ENCODE assay signal across 10 cellular contexts in genomic region chr22:30205281-30206115, GRCh38. TPM values are rescaled to one million over a fixed set of nuclear protein-coding genes. Genes with fewer than 3 reads are reported as not detected.
DNase-seq lines count a peak whose midpoint lies in the region; ATAC-seq and TF ChIP-seq lines count a peak whose summit lies in the region.
"Had no signal": no experiment of that assay in that cellular context is flagged by ENCODE, and none has a peak within 500 bp of the region (broad histone marks: within the 10 kb centered on the region; RNA-seq: fewer than 3 reads in every experiment).

No MANE protein-coding gene starts in this region.

- peak; percentile 19 for DNase-seq in activated T-cell treated with anti-CD3 and anti-CD28 coated beads, Interleukin-2, amount 50 U/mL, for 24 hours
- DNase-seq in activated T-cell treated with anti-CD3 and anti-CD28 coated beads for 4 hours (no peak), right cardiac atrium (peak; percentile 77 to 82 (median 77)), upper lobe of right lung (no peak), NCI-H1048 (lab: John Stamatoyannopoulos, UW) (no peak), NCI-H2081 treated with DMSO at 0.1 percent for 48 hours (lab: John Stamatoyannopoulos, UW) (no peak), GM19238 (ENCODE audit: insufficient read length, low spot score) (no peak)
- DNase-seq: activated naive CD8-positive, alpha-beta T cell treated with anti-CD3 and anti-CD28 coated beads for 36 hours; CD4-positive, CD25-positive, alpha-beta regulatory T cell had no signal

- H3K27ac Mint-ChIP-seq in activated T-cell treated with anti-CD3 and anti-CD28 coated beads, Interleukin-2, amount 50 U/mL, for 24 hours, result no peak overlapping the region
- H3K27ac Mint-ChIP-seq: activated naive CD8-positive, alpha-beta T cell treated with anti-CD3 and anti-CD28 coated beads for 36 hours; CD4-positive, CD25-positive, alpha-beta regulatory T cell had no signal

- no peak overlapping the region for H3K4me3 Mint-ChIP-seq in activated T-cell treated with anti-CD3 and anti-CD28 coated beads, Interleukin-2, amount 50 U/mL, for 24 hours
- H3K4me3 Mint-ChIP-seq: activated naive CD8-positive, alpha-beta T cell treated with anti-CD3 and anti-CD28 coated beads for 36 hours; CD4-positive, CD25-positive, alpha-beta regulatory T cell had no signal

- H3K27ac ChIP-seq in right cardiac atrium (ENCODE audit: low read length), result peak overlapping the region; percentile 60
- peak overlapping the region; percentile 72 for H3K27ac ChIP-seq in upper lobe of right lung

- H3K9me3 ChIP-seq in right cardiac atrium (ENCODE audit: control insufficient read depth, low read length), result no peaks in the 10 kb centered on the region
- H3K9me3 ChIP-seq in upper lobe of right lung, result no peaks in the 10 kb centered on the region

- H3K27me3 ChIP-seq in right cardiac atrium (ENCODE audit: control insufficient read depth, insufficient read depth), result no peaks in the 10 kb centered on the region
- H3K27me3 ChIP-seq in upper lobe of right lung, result no peaks in the 10 kb centered on the region

- 43% methylated on average over 25 of the region's 25 CpGs for WGBS in right cardiac atrium

- H3K36me3 ChIP-seq in upper lobe of right lung, result no peaks in the 10 kb centered on the region

- no peaks in the 10 kb centered on the region for H3K9me3 Mint-ChIP-seq in activated T-cell treated with anti-CD3 and anti-CD28 coated beads, Interleukin-2, amount 50 U/mL, for 24 hours
- H3K9me3 Mint-ChIP-seq: activated naive CD8-positive, alpha-beta T cell treated with anti-CD3 and anti-CD28 coated beads for 36 hours; CD4-positive, CD25-positive, alpha-beta regulatory T cell had no signal

- H3K4me1 Mint-ChIP-seq in activated T-cell treated with anti-CD3 and anti-CD28 coated beads, Interleukin-2, amount 50 U/mL, for 24 hours (ENCODE audit: low read depth), result no peaks in the 10 kb centered on the region

- H3K4me3 ChIP-seq in WI38 (ENCODE audit: low read depth, low read length) (peak overlapping the region; percentile 22), right cardiac atrium (ENCODE audit: low read length) (no peak overlapping the region), upper lobe of right lung (no peak overlapping the region)

- H3K4me1 ChIP-seq in right cardiac atrium (ENCODE audit: control insufficient read depth, insufficient read depth, low read length) (no peaks in the 10 kb centered on the region), upper lobe of right lung (peaks cover 47% of the 10 kb centered on the region)

- no peak for TF ChIP-seq CTCF in WI38 (IDR thresholded peaks at IDR 0.05; ENCODE audit: low read depth, low read length)
- no peak for TF ChIP-seq CTCF in upper lobe of right lung (IDR thresholded peaks at IDR 0.05)

- intact Hi-C loops in right cardiac atrium (cut with DNase I), result no loop called here
- intact Hi-C loops in upper lobe of right lung (cut with DNase I), result no loop called here

- ATAC-seq in right cardiac atrium (peak; percentile 27 to 72), upper lobe of right lung (peak; percentile 22)

- no peaks in the 10 kb centered on the region for H3K27me3 Mint-ChIP-seq in activated T-cell treated with anti-CD3 and anti-CD28 coated beads, Interleukin-2, amount 50 U/mL, for 24 hours
- H3K27me3 Mint-ChIP-seq: activated naive CD8-positive, alpha-beta T cell treated with anti-CD3 and anti-CD28 coated beads for 36 hours; CD4-positive, CD25-positive, alpha-beta regulatory T cell had no signal

- H3K36me3 Mint-ChIP-seq in activated T-cell treated with anti-CD3 and anti-CD28 coated beads, Interleukin-2, amount 50 U/mL, for 24 hours (ENCODE audit: low read depth), result no peaks in the 10 kb centered on the region
- H3K36me3 Mint-ChIP-seq: activated naive CD8-positive, alpha-beta T cell treated with anti-CD3 and anti-CD28 coated beads for 36 hours; CD4-positive, CD25-positive, alpha-beta regulatory T cell had no signal

RNA-seq across cellular contexts. Expression of gene LIF, which starts 41.1 kb away (rescaled TPM):
- total RNA-seq in right cardiac atrium, result 1 to 10 TPM in 1 of 4 donors, under 1 TPM in 3; 0.09 to 3.7 (median 0.43) TPM
- 0.54 TPM for polyA plus RNA-seq in right cardiac atrium
- total RNA-seq in upper lobe of right lung, result 6.9 TPM
- polyA plus RNA-seq: CD4-positive, CD25-positive, alpha-beta regulatory T cell had no signal

Comparison
In these comparisons a context has a peak if more than half of its experiments do, and no peak if none do; other contexts are left out.
1. DNase-seq: peak in activated T-cell treated with anti-CD3 and anti-CD28 coated beads, Interleukin-2, amount 50 U/mL, for 24 hours (single experiment) and right cardiac atrium (3 of 3); none in activated T-cell treated with anti-CD3 and anti-CD28 coated beads for 4 hours (single experiment), upper lobe of right lung (single experiment), NCI-H1048 (single experiment), NCI-H2081 treated with DMSO at 0.1 percent for 48 hours (single experiment) and GM19238 (single experiment).